Comparison of ENCODE assay signal across 2 cellular contexts in the genomic region with DNA sequence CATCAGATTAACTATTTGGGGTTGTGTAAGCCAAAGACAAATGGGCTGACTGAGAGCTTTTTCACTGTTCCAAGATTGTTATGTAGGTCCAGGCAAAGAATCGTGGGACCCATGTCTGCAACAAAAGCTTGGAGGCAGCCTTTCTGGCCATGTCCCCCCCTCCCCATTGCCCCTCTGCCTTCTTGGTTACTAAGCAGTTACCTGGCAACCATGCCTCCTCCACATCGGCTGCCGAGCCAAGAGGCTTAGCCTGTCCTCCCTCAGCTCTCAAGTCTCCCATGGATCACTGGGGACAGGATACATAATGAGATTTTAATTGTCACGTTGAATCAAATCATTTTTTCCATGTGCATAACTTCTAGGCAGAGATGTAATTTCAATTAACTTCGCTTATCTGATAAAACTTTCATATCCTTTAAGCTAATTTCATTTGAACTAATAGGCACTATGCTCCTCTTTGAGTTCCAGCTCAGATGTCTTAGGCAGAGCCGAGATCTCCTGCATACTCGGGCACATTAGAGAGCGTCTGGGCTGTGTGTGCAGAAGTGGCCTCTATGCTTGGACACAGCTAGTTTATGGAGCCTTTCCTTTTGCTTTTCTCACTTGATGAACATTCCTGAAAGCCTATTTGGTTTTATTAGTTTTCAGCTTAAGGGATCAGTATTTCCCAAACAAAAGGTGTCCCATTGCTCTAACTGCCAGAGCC.
TF ChIP-seq lines count a peak whose summit lies in the region.

No MANE protein-coding gene starts in this region.

TF ChIP-seq in GM23338, 12 proteins besides CTCF, POLR2A, EP300 and RAD21 (continued from another document and continues in another):
- no peak for TF ChIP-seq EZH2 (IDR thresholded peaks at IDR 0.05; ENCODE audit: low read depth, unreplicated experiment)
- TF ChIP-seq ZNF331 (CRISPR knock-in tag; IDR thresholded peaks at IDR 0.05; ENCODE audit: low read depth): no peak
- TF ChIP-seq, protein P1, sequence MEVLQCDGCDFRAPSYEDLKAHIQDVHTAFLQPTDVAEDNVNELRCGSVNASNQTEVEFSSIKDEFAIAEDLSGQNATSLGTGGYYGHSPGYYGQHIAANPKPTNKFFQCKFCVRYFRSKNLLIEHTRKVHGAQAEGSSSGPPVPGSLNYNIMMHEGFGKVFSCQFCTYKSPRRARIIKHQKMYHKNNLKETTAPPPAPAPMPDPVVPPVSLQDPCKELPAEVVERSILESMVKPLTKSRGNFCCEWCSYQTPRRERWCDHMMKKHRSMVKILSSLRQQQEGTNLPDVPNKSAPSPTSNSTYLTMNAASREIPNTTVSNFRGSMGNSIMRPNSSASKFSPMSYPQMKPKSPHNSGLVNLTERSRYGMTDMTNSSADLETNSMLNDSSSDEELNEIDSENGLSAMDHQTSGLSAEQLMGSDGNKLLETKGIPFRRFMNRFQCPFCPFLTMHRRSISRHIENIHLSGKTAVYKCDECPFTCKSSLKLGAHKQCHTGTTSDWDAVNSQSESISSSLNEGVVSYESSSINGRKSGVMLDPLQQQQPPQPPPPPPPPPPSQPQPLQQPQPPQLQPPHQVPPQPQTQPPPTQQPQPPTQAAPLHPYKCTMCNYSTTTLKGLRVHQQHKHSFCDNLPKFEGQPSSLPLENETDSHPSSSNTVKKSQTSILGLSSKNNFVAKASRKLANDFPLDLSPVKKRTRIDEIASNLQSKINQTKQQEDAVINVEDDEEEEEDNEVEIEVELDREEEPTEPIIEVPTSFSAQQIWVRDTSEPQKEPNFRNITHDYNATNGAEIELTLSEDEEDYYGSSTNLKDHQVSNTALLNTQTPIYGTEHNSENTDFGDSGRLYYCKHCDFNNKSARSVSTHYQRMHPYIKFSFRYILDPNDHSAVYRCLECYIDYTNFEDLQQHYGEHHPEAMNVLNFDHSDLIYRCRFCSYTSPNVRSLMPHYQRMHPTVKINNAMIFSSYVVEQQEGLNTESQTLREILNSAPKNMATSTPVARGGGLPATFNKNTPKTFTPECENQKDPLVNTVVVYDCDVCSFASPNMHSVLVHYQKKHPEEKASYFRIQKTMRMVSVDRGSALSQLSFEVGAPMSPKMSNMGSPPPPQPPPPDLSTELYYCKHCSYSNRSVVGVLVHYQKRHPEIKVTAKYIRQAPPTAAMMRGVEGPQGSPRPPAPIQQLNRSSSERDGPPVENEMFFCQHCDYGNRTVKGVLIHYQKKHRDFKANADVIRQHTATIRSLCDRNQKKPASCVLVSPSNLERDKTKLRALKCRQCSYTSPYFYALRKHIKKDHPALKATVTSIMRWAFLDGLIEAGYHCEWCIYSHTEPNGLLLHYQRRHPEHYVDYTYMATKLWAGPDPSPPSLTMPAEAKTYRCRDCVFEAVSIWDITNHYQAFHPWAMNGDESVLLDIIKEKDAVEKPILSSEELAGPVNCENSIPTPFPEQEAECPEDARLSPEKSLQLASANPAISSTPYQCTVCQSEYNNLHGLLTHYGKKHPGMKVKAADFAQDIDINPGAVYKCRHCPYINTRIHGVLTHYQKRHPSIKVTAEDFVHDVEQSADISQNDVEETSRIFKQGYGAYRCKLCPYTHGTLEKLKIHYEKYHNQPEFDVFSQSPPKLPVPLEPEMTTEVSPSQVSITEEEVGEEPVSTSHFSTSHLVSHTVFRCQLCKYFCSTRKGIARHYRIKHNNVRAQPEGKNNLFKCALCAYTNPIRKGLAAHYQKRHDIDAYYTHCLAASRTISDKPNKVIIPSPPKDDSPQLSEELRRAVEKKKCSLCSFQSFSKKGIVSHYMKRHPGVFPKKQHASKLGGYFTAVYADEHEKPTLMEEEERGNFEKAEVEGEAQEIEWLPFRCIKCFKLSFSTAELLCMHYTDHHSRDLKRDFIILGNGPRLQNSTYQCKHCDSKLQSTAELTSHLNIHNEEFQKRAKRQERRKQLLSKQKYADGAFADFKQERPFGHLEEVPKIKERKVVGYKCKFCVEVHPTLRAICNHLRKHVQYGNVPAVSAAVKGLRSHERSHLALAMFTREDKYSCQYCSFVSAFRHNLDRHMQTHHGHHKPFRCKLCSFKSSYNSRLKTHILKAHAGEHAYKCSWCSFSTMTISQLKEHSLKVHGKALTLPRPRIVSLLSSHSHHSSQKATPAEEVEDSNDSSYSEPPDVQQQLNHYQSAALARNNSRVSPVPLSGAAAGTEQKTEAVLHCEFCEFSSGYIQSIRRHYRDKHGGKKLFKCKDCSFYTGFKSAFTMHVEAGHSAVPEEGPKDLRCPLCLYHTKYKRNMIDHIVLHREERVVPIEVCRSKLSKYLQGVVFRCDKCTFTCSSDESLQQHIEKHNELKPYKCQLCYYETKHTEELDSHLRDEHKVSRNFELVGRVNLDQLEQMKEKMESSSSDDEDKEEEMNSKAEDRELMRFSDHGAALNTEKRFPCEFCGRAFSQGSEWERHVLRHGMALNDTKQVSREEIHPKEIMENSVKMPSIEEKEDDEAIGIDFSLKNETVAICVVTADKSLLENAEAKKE (CRISPR knock-in tag; IDR thresholded peaks at IDR 0.05): no peak
- no peak for TF ChIP-seq NANOG (IDR thresholded peaks at IDR 0.05; ENCODE audit: borderline replicate concordance)
- no peak for TF ChIP-seq EZH2phosphoT487 (IDR thresholded peaks at IDR 0.05; ENCODE audit: unreplicated experiment)
- TF ChIP-seq POLR2AphosphoS5 (IDR thresholded peaks at IDR 0.05; ENCODE audit: low read depth): no peak
- TF ChIP-seq, protein P2, sequence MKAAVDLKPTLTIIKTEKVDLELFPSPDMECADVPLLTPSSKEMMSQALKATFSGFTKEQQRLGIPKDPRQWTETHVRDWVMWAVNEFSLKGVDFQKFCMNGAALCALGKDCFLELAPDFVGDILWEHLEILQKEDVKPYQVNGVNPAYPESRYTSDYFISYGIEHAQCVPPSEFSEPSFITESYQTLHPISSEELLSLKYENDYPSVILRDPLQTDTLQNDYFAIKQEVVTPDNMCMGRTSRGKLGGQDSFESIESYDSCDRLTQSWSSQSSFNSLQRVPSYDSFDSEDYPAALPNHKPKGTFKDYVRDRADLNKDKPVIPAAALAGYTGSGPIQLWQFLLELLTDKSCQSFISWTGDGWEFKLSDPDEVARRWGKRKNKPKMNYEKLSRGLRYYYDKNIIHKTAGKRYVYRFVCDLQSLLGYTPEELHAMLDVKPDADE (IDR thresholded peaks at IDR 0.05): no peak
- no peak for TF ChIP-seq CREB1 (CRISPR knock-in tag; IDR thresholded peaks at IDR 0.05; ENCODE audit: low read depth)
- TF ChIP-seq STAT1 (IDR thresholded peaks at IDR 0.05; ENCODE audit: unreplicated experiment): no peak
- no peak for TF ChIP-seq ZNF114 (CRISPR knock-in tag; IDR thresholded peaks at IDR 0.05)

TF ChIP-seq in SK-N-SH, 30 proteins besides CTCF, POLR2A, EP300 and RAD21 (continued from another document):
- TF ChIP-seq EZH2phosphoT487 (IDR thresholded peaks at IDR 0.05; ENCODE audit: borderline replicate concordance, low read depth) (no peak), TAF1 (IDR thresholded peaks at IDR 0.05; ENCODE audit: borderline replicate concordance, low read depth, low read length) (no peak), JUND (IDR thresholded peaks at IDR 0.05) (no peak), TCF12 (IDR thresholded peaks at IDR 0.05) (no peak), FOSL2 (IDR thresholded peaks at IDR 0.05; ENCODE audit: borderline replicate concordance, low read depth) (no peak), NRF1 (IDR thresholded peaks at IDR 0.05; ENCODE audit: low read depth, low read length) (no peak), RCOR1 (IDR thresholded peaks at IDR 0.05; ENCODE audit: low read length) (no peak), SIN3A (IDR thresholded peaks at IDR 0.05; ENCODE audit: borderline replicate concordance, low read depth, low read length) (no peak), RXRA (IDR thresholded peaks at IDR 0.05; ENCODE audit: borderline replicate concordance, low read depth) (no peak), POLR2AphosphoS5 (IDR thresholded peaks at IDR 0.05; ENCODE audit: low read depth, low read length) (no peak), SMC3 (IDR thresholded peaks at IDR 0.05; ENCODE audit: low read depth, low read length) (no peak), YY1 (IDR thresholded peaks at IDR 0.05; ENCODE audit: low read depth) (no peak)
- TF ChIP-seq, protein P3, sequence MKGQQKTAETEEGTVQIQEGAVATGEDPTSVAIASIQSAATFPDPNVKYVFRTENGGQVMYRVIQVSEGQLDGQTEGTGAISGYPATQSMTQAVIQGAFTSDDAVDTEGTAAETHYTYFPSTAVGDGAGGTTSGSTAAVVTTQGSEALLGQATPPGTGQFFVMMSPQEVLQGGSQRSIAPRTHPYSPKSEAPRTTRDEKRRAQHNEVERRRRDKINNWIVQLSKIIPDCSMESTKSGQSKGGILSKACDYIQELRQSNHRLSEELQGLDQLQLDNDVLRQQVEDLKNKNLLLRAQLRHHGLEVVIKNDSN (IDR thresholded peaks at IDR 0.05; ENCODE audit: borderline replicate concordance, low read depth): no peak
- TF ChIP-seq, protein P4, sequence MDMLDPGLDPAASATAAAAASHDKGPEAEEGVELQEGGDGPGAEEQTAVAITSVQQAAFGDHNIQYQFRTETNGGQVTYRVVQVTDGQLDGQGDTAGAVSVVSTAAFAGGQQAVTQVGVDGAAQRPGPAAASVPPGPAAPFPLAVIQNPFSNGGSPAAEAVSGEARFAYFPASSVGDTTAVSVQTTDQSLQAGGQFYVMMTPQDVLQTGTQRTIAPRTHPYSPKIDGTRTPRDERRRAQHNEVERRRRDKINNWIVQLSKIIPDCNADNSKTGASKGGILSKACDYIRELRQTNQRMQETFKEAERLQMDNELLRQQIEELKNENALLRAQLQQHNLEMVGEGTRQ (IDR thresholded peaks at IDR 0.05; ENCODE audit: borderline replicate concordance, low read depth, low read length): no peak
- TF ChIP-seq, protein P5, sequence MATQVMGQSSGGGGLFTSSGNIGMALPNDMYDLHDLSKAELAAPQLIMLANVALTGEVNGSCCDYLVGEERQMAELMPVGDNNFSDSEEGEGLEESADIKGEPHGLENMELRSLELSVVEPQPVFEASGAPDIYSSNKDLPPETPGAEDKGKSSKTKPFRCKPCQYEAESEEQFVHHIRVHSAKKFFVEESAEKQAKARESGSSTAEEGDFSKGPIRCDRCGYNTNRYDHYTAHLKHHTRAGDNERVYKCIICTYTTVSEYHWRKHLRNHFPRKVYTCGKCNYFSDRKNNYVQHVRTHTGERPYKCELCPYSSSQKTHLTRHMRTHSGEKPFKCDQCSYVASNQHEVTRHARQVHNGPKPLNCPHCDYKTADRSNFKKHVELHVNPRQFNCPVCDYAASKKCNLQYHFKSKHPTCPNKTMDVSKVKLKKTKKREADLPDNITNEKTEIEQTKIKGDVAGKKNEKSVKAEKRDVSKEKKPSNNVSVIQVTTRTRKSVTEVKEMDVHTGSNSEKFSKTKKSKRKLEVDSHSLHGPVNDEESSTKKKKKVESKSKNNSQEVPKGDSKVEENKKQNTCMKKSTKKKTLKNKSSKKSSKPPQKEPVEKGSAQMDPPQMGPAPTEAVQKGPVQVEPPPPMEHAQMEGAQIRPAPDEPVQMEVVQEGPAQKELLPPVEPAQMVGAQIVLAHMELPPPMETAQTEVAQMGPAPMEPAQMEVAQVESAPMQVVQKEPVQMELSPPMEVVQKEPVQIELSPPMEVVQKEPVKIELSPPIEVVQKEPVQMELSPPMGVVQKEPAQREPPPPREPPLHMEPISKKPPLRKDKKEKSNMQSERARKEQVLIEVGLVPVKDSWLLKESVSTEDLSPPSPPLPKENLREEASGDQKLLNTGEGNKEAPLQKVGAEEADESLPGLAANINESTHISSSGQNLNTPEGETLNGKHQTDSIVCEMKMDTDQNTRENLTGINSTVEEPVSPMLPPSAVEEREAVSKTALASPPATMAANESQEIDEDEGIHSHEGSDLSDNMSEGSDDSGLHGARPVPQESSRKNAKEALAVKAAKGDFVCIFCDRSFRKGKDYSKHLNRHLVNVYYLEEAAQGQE (IDR thresholded peaks at IDR 0.05; ENCODE audit: low read depth, low read length): no peak
- TF ChIP-seq, protein P6, sequence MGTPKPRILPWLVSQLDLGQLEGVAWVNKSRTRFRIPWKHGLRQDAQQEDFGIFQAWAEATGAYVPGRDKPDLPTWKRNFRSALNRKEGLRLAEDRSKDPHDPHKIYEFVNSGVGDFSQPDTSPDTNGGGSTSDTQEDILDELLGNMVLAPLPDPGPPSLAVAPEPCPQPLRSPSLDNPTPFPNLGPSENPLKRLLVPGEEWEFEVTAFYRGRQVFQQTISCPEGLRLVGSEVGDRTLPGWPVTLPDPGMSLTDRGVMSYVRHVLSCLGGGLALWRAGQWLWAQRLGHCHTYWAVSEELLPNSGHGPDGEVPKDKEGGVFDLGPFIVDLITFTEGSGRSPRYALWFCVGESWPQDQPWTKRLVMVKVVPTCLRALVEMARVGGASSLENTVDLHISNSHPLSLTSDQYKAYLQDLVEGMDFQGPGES (IDR thresholded peaks at IDR 0.05; ENCODE audit: low read depth, low read length): no peak
